ENCODE assay signal across 1 cellular context in the genomic region with DNA sequence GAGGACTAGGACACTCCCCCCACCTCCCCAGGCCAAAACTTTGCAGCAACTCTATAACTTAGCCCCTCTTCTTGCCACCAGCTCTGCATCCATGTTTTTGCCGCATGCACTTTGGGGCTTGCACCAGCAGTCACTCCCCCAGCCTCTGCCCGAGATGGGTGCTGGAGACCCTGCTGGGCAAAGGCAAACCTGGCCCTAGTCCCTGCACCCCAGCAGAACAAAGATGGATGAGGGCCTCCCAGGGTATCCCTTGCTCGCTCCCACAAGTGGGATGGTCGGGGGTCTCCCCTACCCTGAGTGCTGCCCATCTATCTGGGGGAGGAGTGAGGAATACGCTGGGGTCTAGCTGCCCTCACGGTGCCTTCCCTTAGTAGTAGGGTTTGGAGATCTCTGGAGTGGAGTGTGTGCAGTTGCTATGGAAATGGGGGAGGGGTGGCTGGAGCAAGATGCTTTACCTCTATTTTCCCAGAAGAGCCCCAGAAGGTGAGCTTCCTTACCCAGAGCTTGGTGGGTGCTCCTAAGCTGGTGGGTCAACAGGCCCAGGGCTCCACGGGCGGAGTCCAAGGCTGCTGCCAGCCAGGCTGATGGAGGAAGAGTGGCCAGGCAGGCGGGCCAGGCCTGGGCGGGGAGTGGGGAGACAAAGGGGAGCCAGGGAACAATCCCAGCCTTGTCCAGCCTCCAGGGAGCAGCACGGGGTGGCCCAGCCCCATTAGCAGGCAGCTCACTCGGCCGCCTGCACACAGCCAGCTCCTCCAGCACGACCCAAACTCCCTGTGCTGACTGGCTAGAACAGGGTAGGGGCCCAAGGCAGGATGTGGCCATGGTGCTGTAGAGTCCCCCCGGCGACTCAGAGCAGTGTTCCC.
TF ChIP-seq lines count a peak whose summit lies in the region.

A gene with protein sequence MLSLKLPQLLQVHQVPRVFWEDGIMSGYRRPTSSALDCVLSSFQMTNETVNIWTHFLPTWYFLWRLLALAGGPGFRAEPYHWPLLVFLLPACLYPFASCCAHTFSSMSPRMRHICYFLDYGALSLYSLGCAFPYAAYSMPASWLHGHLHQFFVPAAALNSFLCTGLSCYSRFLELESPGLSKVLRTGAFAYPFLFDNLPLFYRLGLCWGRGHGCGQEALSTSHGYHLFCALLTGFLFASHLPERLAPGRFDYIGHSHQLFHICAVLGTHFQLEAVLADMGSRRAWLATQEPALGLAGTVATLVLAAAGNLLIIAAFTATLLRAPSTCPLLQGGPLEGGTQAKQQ (minus strand): TSS at position 597 of the 863 bp plus-strand sequence. CDS start 1,325 bp downstream, outside the sequence.

TF ChIP-seq in GM12878, 131 proteins besides CTCF, POLR2A, EP300 and RAD21:
- no peak for TF ChIP-seq GABPA (IDR thresholded peaks at IDR 0.05; ENCODE audit: low read depth)
- TF ChIP-seq, protein P1, sequence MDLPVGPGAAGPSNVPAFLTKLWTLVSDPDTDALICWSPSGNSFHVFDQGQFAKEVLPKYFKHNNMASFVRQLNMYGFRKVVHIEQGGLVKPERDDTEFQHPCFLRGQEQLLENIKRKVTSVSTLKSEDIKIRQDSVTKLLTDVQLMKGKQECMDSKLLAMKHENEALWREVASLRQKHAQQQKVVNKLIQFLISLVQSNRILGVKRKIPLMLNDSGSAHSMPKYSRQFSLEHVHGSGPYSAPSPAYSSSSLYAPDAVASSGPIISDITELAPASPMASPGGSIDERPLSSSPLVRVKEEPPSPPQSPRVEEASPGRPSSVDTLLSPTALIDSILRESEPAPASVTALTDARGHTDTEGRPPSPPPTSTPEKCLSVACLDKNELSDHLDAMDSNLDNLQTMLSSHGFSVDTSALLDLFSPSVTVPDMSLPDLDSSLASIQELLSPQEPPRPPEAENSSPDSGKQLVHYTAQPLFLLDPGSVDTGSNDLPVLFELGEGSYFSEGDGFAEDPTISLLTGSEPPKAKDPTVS (IDR thresholded peaks at IDR 0.05; ENCODE audit: low read depth, low read length): no peak
- 0 out of 2 replicates have a peak, but pooled peaks have one; percentile 24 for TF ChIP-seq BACH1 (IDR thresholded peaks at IDR 0.05; ENCODE audit: borderline replicate concordance)
- TF ChIP-seq, protein P2, sequence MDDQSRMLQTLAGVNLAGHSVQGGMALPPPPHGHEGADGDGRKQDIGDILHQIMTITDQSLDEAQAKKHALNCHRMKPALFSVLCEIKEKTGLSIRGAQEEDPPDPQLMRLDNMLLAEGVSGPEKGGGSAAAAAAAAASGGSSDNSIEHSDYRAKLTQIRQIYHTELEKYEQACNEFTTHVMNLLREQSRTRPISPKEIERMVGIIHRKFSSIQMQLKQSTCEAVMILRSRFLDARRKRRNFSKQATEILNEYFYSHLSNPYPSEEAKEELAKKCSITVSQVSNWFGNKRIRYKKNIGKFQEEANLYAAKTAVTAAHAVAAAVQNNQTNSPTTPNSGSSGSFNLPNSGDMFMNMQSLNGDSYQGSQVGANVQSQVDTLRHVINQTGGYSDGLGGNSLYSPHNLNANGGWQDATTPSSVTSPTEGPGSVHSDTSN (IDR thresholded peaks at IDR 0.05; ENCODE audit: insufficient replicate concordance, low read depth, low read length): no peak
